ENCODE assay signal across 17 cellular contexts in the genomic region with DNA sequence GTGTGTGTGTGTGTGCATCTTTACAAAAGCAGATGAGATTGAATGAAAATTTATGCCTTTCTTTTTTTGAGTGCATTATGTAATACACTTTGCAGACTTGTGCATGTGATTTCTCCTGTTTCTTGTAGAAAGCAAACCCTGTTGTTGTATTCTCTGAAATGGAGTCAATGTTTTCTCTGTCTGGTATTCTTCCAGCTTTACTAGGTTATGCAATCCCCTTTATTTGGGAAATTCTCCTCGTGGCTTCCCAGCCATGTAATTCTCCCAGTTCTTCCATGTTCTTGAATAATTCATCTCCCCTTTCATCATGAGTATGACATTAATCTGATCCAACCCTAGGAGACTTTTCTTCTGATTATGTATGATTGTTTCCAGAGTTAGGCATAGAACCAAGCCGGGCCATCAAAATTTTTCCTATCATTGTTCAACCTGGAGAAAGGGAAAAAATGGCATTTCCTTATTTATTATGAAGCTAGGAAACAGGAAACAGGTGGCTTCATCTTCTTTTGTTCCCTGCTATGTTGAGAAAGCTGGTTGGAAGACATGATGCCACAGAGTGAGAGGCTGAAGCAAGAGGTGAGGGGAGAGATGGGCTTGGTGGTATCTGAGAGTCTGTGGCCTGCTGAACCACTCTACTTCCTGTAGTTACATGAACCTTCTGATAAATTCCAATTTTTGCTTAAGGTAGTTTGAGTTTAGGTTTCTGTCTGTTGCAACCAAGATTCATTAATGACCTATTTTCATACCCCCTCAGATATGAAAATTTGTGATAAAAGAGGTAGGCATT.
A peak's percentile ranks its signal among the peaks of the same experiment; 100 is the strongest.
DNase-seq lines count a peak whose midpoint lies in the region; ATAC-seq and TF ChIP-seq lines count a peak whose summit lies in the region.
"Had no signal": no experiment of that assay in that cellular context is flagged by ENCODE, and none has a peak within 500 bp of the region (broad histone marks: within the 10 kb centered on the region; RNA-seq: fewer than 3 reads in every experiment).

No MANE protein-coding gene starts in this region.

- no peak overlapping the region for H2BK5ac ChIP-seq in IMR-90 (ENCODE audit: low read depth, low read length, poor library complexity, severe bottlenecking)

- no peak overlapping the region for H3K14ac ChIP-seq in IMR-90 (replicated peaks; ENCODE audit: low read depth, low read length)

- H3K9me3 ChIP-seq in IMR-90 (ENCODE audit: control insufficient read depth, insufficient read depth, low read length): no peaks in the 10 kb centered on the region

- no peak overlapping the region for H2AK9ac ChIP-seq in IMR-90 (replicated peaks; ENCODE audit: low read depth, low read length, poor library complexity)

- no peak overlapping the region for H4K91ac ChIP-seq in IMR-90 (ENCODE audit: insufficient read depth, low read depth, low read length)

- no peaks in the 10 kb centered on the region for H3K36me3 Mint-ChIP-seq in activated CD4-positive, alpha-beta memory T cell treated with anti-CD3 and anti-CD28 coated beads, Interleukin-2, amount 10 ng/mL, durations not matched to agents 7 days and 5 days (ENCODE audit: low read depth)

- H4K8ac ChIP-seq in IMR-90 (ENCODE audit: low read depth in 2 of 2, low read length in 2 of 2): no peak overlapping the region

- H2BK15ac ChIP-seq in IMR-90 (ENCODE audit: low read depth, low read length): no peak overlapping the region

- no TSS peak for BruUV-seq in IMR-90 (replicated peaks; lab: Mats Ljungman, UMichigan)

- H3K4ac ChIP-seq in IMR-90 (ENCODE audit: low read depth, low read length): no peak overlapping the region

- POLR2A ChIA-PET in IMR-90 (lab: Charles Lee; ENCODE audit: unreplicated experiment): no interaction called here
- POLR2A ChIA-PET in activated CD4-positive, alpha-beta memory T cell treated with anti-CD3 and anti-CD28 coated beads, Interleukin-2, amount 10 ng/mL, durations not matched to agents 7 days and 5 days (lab: Charles Lee): no interaction called here

- H4K20me1 ChIP-seq in IMR-90 (ENCODE audit: insufficient read depth, low read length): no peaks in the 10 kb centered on the region

- H3K27ac ChIP-seq in IMR-90 (ENCODE audit: insufficient read depth, low read length): no peak overlapping the region
- H3K27ac ChIP-seq: GM23248 had no signal

- TF ChIP-seq POLR2A in IMR-90 (IDR thresholded peaks at IDR 0.05; ENCODE audit: low read depth, low read length): no peak

- dilution Hi-C loops in IMR-90 (cut with HindIII; ENCODE audit: low sequenced_read_pairs, unreplicated experiment): no loop called here

- H3K18ac ChIP-seq in IMR-90 (ENCODE audit: low read depth, low read length): no peak overlapping the region

- H2BK120ac ChIP-seq in IMR-90 (ENCODE audit: low read depth, low read length): no peak overlapping the region

- peaks cover 3% of the 10 kb centered on the region for H3K9me3 Mint-ChIP-seq in activated CD4-positive, alpha-beta memory T cell treated with anti-CD3 and anti-CD28 coated beads, Interleukin-2, amount 10 ng/mL, durations not matched to agents 7 days and 5 days

- no peak overlapping the region for H2AK5ac ChIP-seq in IMR-90 (ENCODE audit: low read depth, low read length)

- H3K27me3 Mint-ChIP-seq in activated CD4-positive, alpha-beta memory T cell treated with anti-CD3 and anti-CD28 coated beads, Interleukin-2, amount 10 ng/mL, durations not matched to agents 7 days and 5 days: no peaks in the 10 kb centered on the region

- DNase-seq in AG10803 (ENCODE audit: low read depth) (peak; percentile 13), IMR-90 (no peak), amniotic epithelial cell (ENCODE audit: low read depth) (peak; percentile 14), fibroblast of the aortic adventitia (ENCODE audit: low read depth) (peak; percentile 41), NCI-H2227 (lab: John Stamatoyannopoulos, UW; ENCODE audit: unreplicated experiment) (no peak)
- DNase-seq in activated CD4-positive, alpha-beta memory T cell treated with anti-CD3 and anti-CD28 coated beads, Interleukin-2, amount 10 ng/mL, durations not matched to agents 7 days and 5 days: no peak
- no peak for DNase-seq in stimulated activated CD8-positive, alpha-beta memory T cell treated with anti-CD3 and anti-CD28 coated beads, Interleukin-4, amount 100 ng/mL, for 48 hours
- DNase-seq: COR-L47, GDM1, GM23248, HCEC 1CT, Karpas-422, NCI-H1105, NCI-H187 treated with DMSO at 0.1 percent for 48 hours, NCI-H510A treated with DMSO at 0.1 percent for 48 hours had no signal

- intact Hi-C loops in IMR-90 (cut with micrococcal nuclease): no loop called here

- no peak overlapping the region for H3K4me3 Mint-ChIP-seq in activated CD4-positive, alpha-beta memory T cell treated with anti-CD3 and anti-CD28 coated beads, Interleukin-2, amount 10 ng/mL, durations not matched to agents 7 days and 5 days

- no peaks in the 10 kb centered on the region for H3K4me1 Mint-ChIP-seq in activated CD4-positive, alpha-beta memory T cell treated with anti-CD3 and anti-CD28 coated beads, Interleukin-2, amount 10 ng/mL, durations not matched to agents 7 days and 5 days

- H3K9ac ChIP-seq in IMR-90 (ENCODE audit: low read depth, low read length): no peak overlapping the region
- H3K9ac ChIP-seq: GM23248 had no signal

- H3K4me2 ChIP-seq in IMR-90 (ENCODE audit: low read depth, low read length): no peak overlapping the region

- H2AFZ ChIP-seq in IMR-90 (replicated peaks; ENCODE audit: low read length, poor library complexity): no peak overlapping the region
- H2AFZ ChIP-seq: GM23248 had no signal

- WGBS in IMR-90 (ENCODE audit: extremely low coverage in 2 of 2, insufficient read length in 1 of 2), 2 experiments: no CpG with 5 or more reads among the region's 2 CpGs

- no peak for ATAC-seq in IMR-90 (ENCODE audit: low read depth)
- no peak for ATAC-seq in GM21786 (IDR thresholded peaks at IDR 0.05; ENCODE audit: unreplicated experiment)
- ATAC-seq: GM12878 had no signal

- H3K9me1 ChIP-seq in IMR-90 (ENCODE audit: insufficient read depth, low read length): no peaks in the 10 kb centered on the region

- H4K5ac ChIP-seq in IMR-90 (ENCODE audit: low read depth, low read length): no peak overlapping the region

- no peaks in the 10 kb centered on the region for H3K79me1 ChIP-seq in IMR-90 (ENCODE audit: low read depth in 1 of 2, low read length in 2 of 2)

- H3K4me3 ChIP-seq in AG10803 (ENCODE audit: low read length): no peak overlapping the region
- no peak overlapping the region for H3K4me3 ChIP-seq in IMR-90 (ENCODE audit: insufficient read depth, low read depth, low read length)
- H3K4me3 ChIP-seq in fibroblast of the aortic adventitia (ENCODE audit: low read depth, low read length): no peak overlapping the region
- H3K4me3 ChIP-seq: GM12878, GM23248 had no signal

- CTCF ChIA-PET in IMR-90 (lab: Yijun Ruan, JAX): no interaction called here
- CTCF ChIA-PET in activated CD4-positive, alpha-beta memory T cell treated with anti-CD3 and anti-CD28 coated beads, Interleukin-2, amount 10 ng/mL, durations not matched to agents 7 days and 5 days (lab: Charles Lee): no interaction called here

- no peak for TF ChIP-seq CTCF in AG10803 (conservative IDR thresholded peaks at IDR 0.05; ENCODE audit: low read length)
- no peak for TF ChIP-seq CTCF in IMR-90 (conservative IDR thresholded peaks at IDR 0.05; ENCODE audit: low read depth, low read length)
- no peak for TF ChIP-seq CTCF in fibroblast of the aortic adventitia (IDR thresholded peaks at IDR 0.05; ENCODE audit: insufficient read depth, low read length)

- H2BK20ac ChIP-seq in IMR-90 (ENCODE audit: low read depth, low read length): 0 out of 2 replicates have a peak overlapping the region, but pooled peaks have one; percentile 43

- no peak overlapping the region for H3K27ac Mint-ChIP-seq in activated CD4-positive, alpha-beta memory T cell treated with anti-CD3 and anti-CD28 coated beads, Interleukin-2, amount 10 ng/mL, durations not matched to agents 7 days and 5 days

- in situ Hi-C loops in IMR-90 (cut with MboI; ENCODE audit: low sequenced_read_pairs): no loop called here

- TF ChIP-seq RAD21 in IMR-90 (IDR thresholded peaks at IDR 0.05; ENCODE audit: low read length): no peak

- no peaks in the 10 kb centered on the region for H3K4me1 ChIP-seq in IMR-90 (ENCODE audit: control insufficient read depth, insufficient read depth, low read length)

- H3K23ac ChIP-seq in IMR-90 (ENCODE audit: low read depth, low read length): no peak overlapping the region

- no peak overlapping the region for H3K56ac ChIP-seq in IMR-90 (ENCODE audit: extremely low read depth, insufficient read depth, low read length)

- H3K27me3 ChIP-seq in IMR-90 (ENCODE audit: control insufficient read depth, insufficient read depth, low read length): no peaks in the 10 kb centered on the region

- H3K36me3 ChIP-seq in IMR-90 (ENCODE audit: control insufficient read depth, insufficient read depth, low read length): no peaks in the 10 kb centered on the region

TF ChIP-seq in IMR-90, 13 proteins besides CTCF, POLR2A, EP300 and RAD21 (continues in another document):
- TF ChIP-seq SMC3 (IDR thresholded peaks at IDR 0.05; ENCODE audit: low read depth, low read length) (no peak), BHLHE40 (IDR thresholded peaks at IDR 0.05; ENCODE audit: low read depth, low read length) (no peak), MXI1 (IDR thresholded peaks at IDR 0.05; ENCODE audit: borderline replicate concordance, low read depth, low read length) (no peak), RCOR1 (IDR thresholded peaks at IDR 0.05; ENCODE audit: insufficient replicate concordance, low read length) (no peak), CEBPB (IDR thresholded peaks at IDR 0.05; ENCODE audit: low read depth, low read length) (no peak), MAFK (IDR thresholded peaks at IDR 0.05; ENCODE audit: low read depth, low read length) (no peak), CHD1 (IDR thresholded peaks at IDR 0.05; ENCODE audit: low read depth, low read length) (no peak), RFX5 (IDR thresholded peaks at IDR 0.05; ENCODE audit: low read depth, low read length) (no peak)
- TF ChIP-seq, protein P1, sequence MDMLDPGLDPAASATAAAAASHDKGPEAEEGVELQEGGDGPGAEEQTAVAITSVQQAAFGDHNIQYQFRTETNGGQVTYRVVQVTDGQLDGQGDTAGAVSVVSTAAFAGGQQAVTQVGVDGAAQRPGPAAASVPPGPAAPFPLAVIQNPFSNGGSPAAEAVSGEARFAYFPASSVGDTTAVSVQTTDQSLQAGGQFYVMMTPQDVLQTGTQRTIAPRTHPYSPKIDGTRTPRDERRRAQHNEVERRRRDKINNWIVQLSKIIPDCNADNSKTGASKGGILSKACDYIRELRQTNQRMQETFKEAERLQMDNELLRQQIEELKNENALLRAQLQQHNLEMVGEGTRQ (IDR thresholded peaks at IDR 0.05; ENCODE audit: low read depth, low read length): no peak

Comparison
In these comparisons a context has a peak if more than half of its experiments do, and no peak if none do; other contexts are left out.
1. DNase-seq: peak in AG10803 (single experiment), amniotic epithelial cell (single experiment) and fibroblast of the aortic adventitia (single experiment); none in IMR-90 (single experiment), activated CD4-positive, alpha-beta memory T cell treated with anti-CD3 and anti-CD28 coated beads, Interleukin-2, amount 10 ng/mL, durations not matched to agents 7 days and 5 days (single experiment), NCI-H2227 (single experiment) and stimulated activated CD8-positive, alpha-beta memory T cell treated with anti-CD3 and anti-CD28 coated beads, Interleukin-4, amount 100 ng/mL, for 48 hours (single experiment).